Comparison of ENCODE assay signal across 1 cellular context in genomic region chr18:62828852-62829251, GRCh38.
TF ChIP-seq lines count a peak whose summit lies in the region.

No MANE protein-coding gene starts in this region.

TF ChIP-seq in K562, 482 proteins besides CTCF, POLR2A, EP300 and RAD21 (continued from another document):
- TF ChIP-seq PKNOX1 (IDR thresholded peaks at IDR 0.05): peak; percentile 75
